ENCODE assay signal across 20 cellular contexts in genomic region chr10:117619200-117619599, GRCh38.
"Had no signal": no experiment of that assay in that cellular context is flagged by ENCODE, and none has a peak within 500 bp of the region (broad histone marks: within the 10 kb centered on the region; RNA-seq: fewer than 3 reads in every experiment).

No MANE protein-coding gene starts in this region.

- H3K4me3 Mint-ChIP-seq: activated CD8-positive, alpha-beta T cell treated with anti-CD3 and anti-CD28 coated beads for 36 hours; activated naive CD4-positive, alpha-beta T cell treated with anti-CD3 and anti-CD28 coated beads for 36 hours; activated naive CD8-positive, alpha-beta T cell treated with anti-CD3 and anti-CD28 coated beads, Interleukin-2, amount 50 U/mL, for 24 hours; activated T-cell treated with anti-CD3 and anti-CD28 coated beads, Interleukin-2, amount 50 U/mL, for 4 hours; stimulated activated naive CD8-positive, alpha-beta T cell treated with anti-CD3 and anti-CD28 coated beads, Interleukin-15, amount 100 ng/mL, for 72 hours had no signal

- H3K9me3 ChIP-seq: left lung, prostate gland, suprapubic skin, transverse colon had no signal

- H3K27ac Mint-ChIP-seq: activated CD8-positive, alpha-beta T cell treated with anti-CD3 and anti-CD28 coated beads for 36 hours; activated naive CD4-positive, alpha-beta T cell treated with anti-CD3 and anti-CD28 coated beads for 36 hours; activated naive CD8-positive, alpha-beta T cell treated with anti-CD3 and anti-CD28 coated beads, Interleukin-2, amount 50 U/mL, for 24 hours; stimulated activated naive CD8-positive, alpha-beta T cell treated with anti-CD3 and anti-CD28 coated beads, Interleukin-15, amount 100 ng/mL, for 72 hours had no signal

- ATAC-seq: activated CD8-positive, alpha-beta T cell treated with anti-CD3 and anti-CD28 coated beads for 36 hours; activated naive CD8-positive, alpha-beta T cell treated with anti-CD3 and anti-CD28 coated beads, Interleukin-2, amount 50 U/mL, for 24 hours; activated T-cell treated with anti-CD3 and anti-CD28 coated beads, Interleukin-2, amount 50 U/mL, for 4 hours; left lung; stimulated activated naive CD8-positive, alpha-beta T cell treated with anti-CD3 and anti-CD28 coated beads, Interleukin-15, amount 100 ng/mL, for 72 hours had no signal

- H3K4me3 ChIP-seq: left lung, prostate gland, suprapubic skin, transverse colon had no signal

- H3K4me1 ChIP-seq: left lung, prostate gland, suprapubic skin, transverse colon had no signal

- H3K27ac ChIP-seq: brain microvascular endothelial cell, left lung, prostate gland, suprapubic skin, transverse colon had no signal

- H3K9me3 Mint-ChIP-seq: activated CD8-positive, alpha-beta T cell treated with anti-CD3 and anti-CD28 coated beads for 36 hours; activated naive CD4-positive, alpha-beta T cell treated with anti-CD3 and anti-CD28 coated beads for 36 hours; activated naive CD8-positive, alpha-beta T cell treated with anti-CD3 and anti-CD28 coated beads, Interleukin-2, amount 50 U/mL, for 24 hours; activated T-cell treated with anti-CD3 and anti-CD28 coated beads, Interleukin-2, amount 50 U/mL, for 4 hours; stimulated activated naive CD8-positive, alpha-beta T cell treated with anti-CD3 and anti-CD28 coated beads, Interleukin-15, amount 100 ng/mL, for 72 hours had no signal

- DNase-seq: activated CD4-positive, alpha-beta T cell treated with anti-CD3 and anti-CD28 coated beads for 48 hours; activated CD4-positive, CD25-positive, alpha-beta regulatory T cell; activated CD8-positive, alpha-beta T cell treated with anti-CD3 and anti-CD28 coated beads for 36 hours; activated naive CD4-positive, alpha-beta T cell treated with anti-CD3 and anti-CD28 coated beads for 36 hours; activated naive CD8-positive, alpha-beta T cell treated with anti-CD3 and anti-CD28 coated beads, Interleukin-2, amount 50 U/mL, for 24 hours; activated T-cell treated with anti-CD3 and anti-CD28 coated beads, Interleukin-2, amount 50 U/mL, for 4 hours; anterior cingulate cortex; brain microvascular endothelial cell; cortex of kidney; effector CD4-positive, alpha-beta T cell; kidney; left lung; right cardiac atrium; small intestine; stimulated activated CD4-positive, alpha-beta T cell treated with anti-CD3 and anti-CD28 coated beads, Interleukin-15, amount 100 ng/mL, for 24 hours; stimulated activated CD4-positive, alpha-beta T cell treated with anti-CD3 and anti-CD28 coated beads, Interleukin-2, amount 100 ng/mL, for 48 hours; stimulated activated naive CD8-positive, alpha-beta T cell treated with anti-CD3 and anti-CD28 coated beads, Interleukin-15, amount 100 ng/mL, for 72 hours; transverse colon had no signal

- H3K36me3 ChIP-seq: brain microvascular endothelial cell, left lung, prostate gland, suprapubic skin, transverse colon had no signal

- H3K27me3 ChIP-seq: brain microvascular endothelial cell, suprapubic skin, transverse colon had no signal

- H3K4me1 Mint-ChIP-seq: activated naive CD8-positive, alpha-beta T cell treated with anti-CD3 and anti-CD28 coated beads, Interleukin-2, amount 50 U/mL, for 24 hours; stimulated activated naive CD8-positive, alpha-beta T cell treated with anti-CD3 and anti-CD28 coated beads, Interleukin-15, amount 100 ng/mL, for 72 hours had no signal
